In the genomic region with DNA sequence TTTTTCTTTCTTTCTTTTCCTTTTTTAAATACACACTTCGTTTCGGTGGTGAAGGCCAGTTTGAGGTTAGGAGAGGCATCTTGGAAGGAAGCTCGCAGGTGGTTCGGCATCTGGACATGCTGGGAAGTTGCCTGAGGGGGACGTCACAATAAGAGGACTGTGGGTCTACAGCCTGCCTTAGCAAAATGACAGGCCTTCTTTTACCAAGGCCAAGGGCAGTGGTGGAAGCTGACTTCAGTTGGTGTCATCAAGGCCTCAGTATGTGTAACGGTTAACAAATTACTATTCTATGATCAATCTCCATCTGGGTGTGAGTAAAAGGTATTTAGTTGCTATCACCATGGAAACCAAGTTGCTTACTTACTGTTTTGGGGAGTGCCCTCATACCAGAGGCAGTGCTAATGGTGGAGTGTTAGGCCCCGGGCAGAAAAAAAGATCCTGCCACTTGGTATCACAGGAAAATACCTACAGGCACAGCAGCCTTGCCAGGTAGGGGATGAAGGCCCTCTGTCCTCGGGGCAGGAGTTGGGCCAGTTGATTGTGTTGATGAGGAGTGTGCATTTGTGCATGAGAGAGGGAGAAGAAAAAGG, we compare ENCODE assay signal across 7 cellular contexts. TPM values are rescaled to one million over a fixed set of nuclear protein-coding genes. Genes with fewer than 3 reads are reported as not detected.
DNase-seq lines count a peak whose midpoint lies in the region; ATAC-seq and TF ChIP-seq lines count a peak whose summit lies in the region.

No MANE protein-coding gene starts in this region.

- H3K36me3 ChIP-seq in WERI-Rb-1 (peaks cover 70% of the 10 kb centered on the region), gastrocnemius medialis (no peaks in the 10 kb centered on the region)

- DNase-seq in HL-60 (ENCODE audit: low read depth in 1 of 2, low spot score in 1 of 2) (no peak), WERI-Rb-1 (no peak), fibroblast of the aortic adventitia (ENCODE audit: low read depth) (peak; percentile 61), gastrocnemius medialis (no peak), HUDEP-2 (lab: John Stamatoyannopoulos, UW; ENCODE audit: unreplicated experiment in 76 of 76) (no peak), amygdala (lab: John Stamatoyannopoulos, UW) (no peak)

- ATAC-seq in gastrocnemius medialis (no peak), HG03432 (IDR thresholded peaks at IDR 0.05; ENCODE audit: unreplicated experiment) (no peak)

- H3K27ac ChIP-seq in HL-60 (replicated peaks) (peak overlapping the region; percentile 34), WERI-Rb-1 (0 out of 2 replicates have a peak overlapping the region, but pooled peaks have one; percentile 3), gastrocnemius medialis (peak overlapping the region; percentile 98 to 100 (median 99))

- no peaks in the 10 kb centered on the region for H3K27me3 ChIP-seq in HL-60 (ENCODE audit: insufficient read depth, poor library complexity, severe bottlenecking)
- no peaks in the 10 kb centered on the region for H3K27me3 ChIP-seq in WERI-Rb-1 (ENCODE audit: insufficient read depth, low read depth, severe bottlenecking)
- no peaks in the 10 kb centered on the region for H3K27me3 ChIP-seq in gastrocnemius medialis

- TF ChIP-seq CTCF in HL-60 (IDR thresholded peaks at IDR 0.05; ENCODE audit: insufficient read depth, low read length), result no peak
- TF ChIP-seq CTCF in WERI-Rb-1 (IDR thresholded peaks at IDR 0.05; ENCODE audit: low read depth, low read length), result no peak
- no peak for TF ChIP-seq CTCF in fibroblast of the aortic adventitia (IDR thresholded peaks at IDR 0.05; ENCODE audit: insufficient read depth, low read length)
- TF ChIP-seq CTCF in gastrocnemius medialis (IDR thresholded peaks at IDR 0.05 in 4 of 5, conservative IDR thresholded peaks at IDR 0.05 in 1 of 5), result no peak

- in situ Hi-C loops in gastrocnemius medialis (cut with MboI; ENCODE audit: low sequenced_read_pairs in 4 of 4), result loop anchor here in 1 of 4 donors (25.0 kb wide), 1 partner anchor 1155 kb away; no protein-coding TSS in a partner anchor

- no peak for TF ChIP-seq POLR2A in gastrocnemius medialis (IDR thresholded peaks at IDR 0.05)

- H3K4me3 ChIP-seq in HL-60 (replicated peaks; ENCODE audit: insufficient read depth, low read length) (no peak overlapping the region), WERI-Rb-1 (ENCODE audit: low read depth, low read length) (no peak overlapping the region), fibroblast of the aortic adventitia (ENCODE audit: low read depth, low read length) (no peak overlapping the region), gastrocnemius medialis (no peak overlapping the region)

- intact Hi-C loops in gastrocnemius medialis (cut with DNase I; ENCODE audit: low total_unique reads), result loop anchor here (1.0 to 10.0 kb wide), 3 partner anchors 27 to 747 kb away; partner anchors contain the start of gene ZFP36

- peaks cover 96 to 98% of the 10 kb centered on the region in 2 donors for H3K4me1 ChIP-seq in gastrocnemius medialis

- H3K9me3 ChIP-seq in WERI-Rb-1 (ENCODE audit: severe bottlenecking) (no peaks in the 10 kb centered on the region), gastrocnemius medialis (no peaks in the 10 kb centered on the region)

RNA-seq across cellular contexts. Expression of gene ACTN4, which starts 10.3 kb away (rescaled TPM):
- total RNA-seq in fibroblast of the aortic adventitia (ENCODE audit: low replicate concordance) (20.1 and 280 TPM in 2 replicates), gastrocnemius medialis (10 to 100 TPM; 32.0 to 85.3 (median 63.9) TPM)

RNA-seq across cellular contexts. Expression of gene EIF3K, which starts 38.7 kb away (rescaled TPM):
- total RNA-seq in fibroblast of the aortic adventitia (ENCODE audit: low replicate concordance) (268 and 491 TPM in 2 replicates), gastrocnemius medialis (100 to 1,000 TPM; 619 to 975 (median 681) TPM)

RNA-seq across cellular contexts. Expression of gene MAP4K1, which starts 40.0 kb away (rescaled TPM):
- 0.57 TPM in 1 of 2 replicates, not detected in the other for total RNA-seq in fibroblast of the aortic adventitia (ENCODE audit: low replicate concordance)
- total RNA-seq in gastrocnemius medialis, result under 1 TPM in 3 of 4 donors, not detected in 1; 0.31 to 0.97 (median 0.78) TPM

Comparison
In these comparisons a context has a peak if more than half of its experiments do, and no peak if none do; other contexts are left out.
1. H3K27ac ChIP-seq: peak in every context shown above with its lines; median percentile 99 in gastrocnemius medialis; 34 in HL-60; 3 in WERI-Rb-1.